In the genomic region with DNA sequence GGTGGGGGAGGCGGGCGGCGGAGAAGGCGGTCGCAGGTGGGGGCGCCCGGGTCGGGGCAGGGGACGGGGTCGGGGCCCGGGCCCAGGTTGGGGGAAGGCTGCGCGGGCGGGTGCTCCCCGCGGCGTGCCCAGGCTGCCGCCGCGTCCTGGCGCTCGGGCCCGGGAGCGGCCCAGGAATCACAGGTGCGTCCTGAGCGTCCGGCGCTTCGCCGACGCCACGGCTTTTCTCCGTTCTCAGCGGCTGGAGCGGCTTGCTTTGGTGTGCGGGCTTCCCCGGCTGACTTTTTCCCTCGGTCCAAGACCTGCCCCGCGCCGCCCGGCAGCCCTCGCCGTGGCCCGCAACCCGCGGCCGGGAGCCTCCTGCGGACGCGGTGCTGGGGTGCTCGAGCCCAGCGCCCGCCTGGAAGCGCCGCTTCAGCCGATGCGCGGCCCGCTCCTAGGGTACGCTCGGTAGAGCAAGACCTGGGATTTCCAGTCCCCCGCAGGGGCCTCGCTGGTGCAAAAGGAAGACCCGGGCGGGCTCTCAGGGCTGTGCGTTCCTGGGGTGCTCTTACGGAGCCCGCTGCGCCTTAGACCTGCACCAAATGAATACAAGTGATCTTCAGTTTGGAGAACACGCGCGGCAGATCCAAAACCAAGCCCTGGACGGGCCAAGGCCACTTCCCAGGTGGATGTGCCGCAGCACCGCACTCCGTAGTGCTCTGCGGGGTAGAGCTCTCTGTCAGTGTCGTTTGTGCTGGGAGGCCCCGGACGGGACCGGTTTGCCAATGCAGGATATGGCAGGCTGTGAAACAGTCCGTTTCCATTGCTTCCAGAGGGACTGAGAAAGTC, we compare ENCODE assay signal across 8 cellular contexts. TPM values are rescaled to one million over a fixed set of nuclear protein-coding genes. Genes with fewer than 3 reads are reported as not detected.
A peak's percentile ranks its signal among the peaks of the same experiment; 100 is the strongest.
DNase-seq lines count a peak whose midpoint lies in the region; ATAC-seq and TF ChIP-seq lines count a peak whose summit lies in the region.

No MANE protein-coding gene starts in this region.

- no peaks in the 10 kb centered on the region for H3K36me3 ChIP-seq in mucosa of stomach (ENCODE audit: control insufficient read depth, insufficient read depth, low read length)
- H3K36me3 ChIP-seq in upper lobe of left lung = no peaks in the 10 kb centered on the region

- H3K27me3 ChIP-seq in mucosa of stomach (ENCODE audit: control insufficient read depth, insufficient read depth, low read length) (no peaks in the 10 kb centered on the region), upper lobe of left lung (no peaks in the 10 kb centered on the region)

- no peak for TF ChIP-seq POLR2A in upper lobe of left lung (IDR thresholded peaks at IDR 0.05)

- H3K4me1 ChIP-seq in mucosa of stomach (ENCODE audit: control insufficient read depth, insufficient read depth, low read length) = no peaks in the 10 kb centered on the region
- H3K4me1 ChIP-seq in upper lobe of left lung = peaks cover 0 to 12% (median 7%) of the 10 kb centered on the region in 4 donors

- peak; percentile 38 for ATAC-seq in GM19455 (IDR thresholded peaks at IDR 0.05; ENCODE audit: unreplicated experiment)
- ATAC-seq in HG03565 (IDR thresholded peaks at IDR 0.05; ENCODE audit: unreplicated experiment) = peak; percentile 20
- ATAC-seq in upper lobe of left lung (ENCODE audit: low FRiP score in 2 of 2) = peak; percentile 23 to 37

- H3K4me3 ChIP-seq in epithelial cell of proximal tubule (ENCODE audit: low read depth, low read length) (peak overlapping the region; percentile 75), mucosa of stomach (ENCODE audit: low read length) (peak overlapping the region; percentile 56), upper lobe of left lung (peak overlapping the region; percentile 65 to 87 (median 71))

- no peak for TF ChIP-seq EP300 in upper lobe of left lung (IDR thresholded peaks at IDR 0.05)

- TF ChIP-seq CTCF in epithelial cell of proximal tubule (conservative IDR thresholded peaks at IDR 0.05; ENCODE audit: low read depth, low read length) (no peak), upper lobe of left lung (IDR thresholded peaks at IDR 0.05) (peak in 1 of 6 experiments; percentile 6)

- H3K9me3 ChIP-seq in mucosa of stomach (ENCODE audit: control insufficient read depth, low read length) (no peaks in the 10 kb centered on the region), upper lobe of left lung (peaks cover 0 to 7% (median 2%) of the 10 kb centered on the region in 4 donors)

- H3K27ac ChIP-seq in upper lobe of left lung = peak overlapping the region; percentile 80 to 94 (median 86)

- H3K9ac ChIP-seq in mucosa of stomach (ENCODE audit: low read length) = peak overlapping the region; percentile 76

- 7 to 33% methylated on average over 1 to 64 of the region's 83 CpGs for WGBS in upper lobe of left lung, 2 donors

- peak; percentile 43 for DNase-seq in COR-L47 (lab: John Stamatoyannopoulos, UW)
- DNase-seq in activated CD4-positive, alpha-beta T cell treated with anti-CD3 and anti-CD28 coated beads, Interleukin-2, amount 50 U/mL, for 1 hour = peak; percentile 16
- DNase-seq in epithelial cell of proximal tubule (ENCODE audit: low read depth) = no peak
- DNase-seq in upper lobe of left lung = peak in 1 of 2 donors; percentile 89
- DNase-seq in DMS153 (lab: John Stamatoyannopoulos, UW) = no peak

RNA-seq across cellular contexts. Expression of gene NIPA1, which starts 0.6 kb away (rescaled TPM):
- 14.5 and 16.6 TPM in 2 replicates for total RNA-seq in epithelial cell of proximal tubule
- total RNA-seq in upper lobe of left lung = 10 to 100 TPM in 5 of 6 donors, 1 to 10 TPM in 1; 6.3 to 29.6 (median 17.9) TPM

RNA-seq across cellular contexts. Expression of gene NIPA2, which starts 51.4 kb away (rescaled TPM):
- total RNA-seq in epithelial cell of proximal tubule (54.7 and 94.4 TPM in 2 replicates), upper lobe of left lung (10 to 100 TPM; 23.0 to 55.9 (median 47.5) TPM)

Comparison
In these comparisons a context has a peak if more than half of its experiments do, and no peak if none do; other contexts are left out.
1. DNase-seq: peak in COR-L47 (single experiment) and activated CD4-positive, alpha-beta T cell treated with anti-CD3 and anti-CD28 coated beads, Interleukin-2, amount 50 U/mL, for 1 hour (single experiment); none in epithelial cell of proximal tubule (single experiment) and DMS153 (single experiment).
2. Peak in every context shown above with its lines, with median percentiles within 50 percentile points of each other: ATAC-seq and H3K4me3 ChIP-seq.